Comparison of ENCODE assay signal across 9 cellular contexts in genomic region chr18:69400253-69400975, GRCh38. TPM values are rescaled to one million over a fixed set of nuclear protein-coding genes. Genes with fewer than 3 reads are reported as not detected.
DNase-seq lines count a peak whose midpoint lies in the region; ATAC-seq and TF ChIP-seq lines count a peak whose summit lies in the region.
"Had no signal": no experiment of that assay in that cellular context is flagged by ENCODE, and none has a peak within 500 bp of the region (broad histone marks: within the 10 kb centered on the region; RNA-seq: fewer than 3 reads in every experiment).

TSS of gene DOK6 (plus strand) at chr18:69400888.

- dilution Hi-C loops in mammary epithelial cell (cut with HindIII; ENCODE audit: low sequenced_read_pairs) = no loop called here

- H3K27me3 ChIP-seq in mammary epithelial cell (ENCODE audit: insufficient read depth, low read length) = peaks cover 34% of the 10 kb centered on the region
- peaks cover 57% of the 10 kb centered on the region for H3K27me3 ChIP-seq in iPS-18a (ENCODE audit: control insufficient read depth, insufficient read depth, low read length)
- H3K27me3 ChIP-seq: BLaER1 treated with 17β-estradiol and CSF1 and Interleukin-3, amounts not matched to agents 10 nM and 100 nM had no signal

- peak within 1 kb of the TSS in 2 of 3 experiments; percentile 17 to 28 for H3K4me3 ChIP-seq in mammary epithelial cell (replicated peaks in 1 of 3; ENCODE audit: insufficient read depth in 1 of 3, low read depth in 2 of 3, low read length in 3 of 3)
- peak within 1 kb of the TSS; percentile 85 for H3K4me3 ChIP-seq in iPS-18a (ENCODE audit: low read length)

- H3K4me1 Mint-ChIP-seq in activated CD4-positive, alpha-beta T cell treated with anti-CD3 and anti-CD28 coated beads for 36 hours = peaks cover 11% of the 10 kb centered on the region

- H4K20me1 ChIP-seq in mammary epithelial cell (ENCODE audit: insufficient read depth, low read length) = no peaks in the 10 kb centered on the region
- H4K20me1 ChIP-seq: BLaER1 treated with 17β-estradiol and CSF1 and Interleukin-3, amounts not matched to agents 10 nM and 100 nM had no signal

- DNase-seq in activated CD4-positive, alpha-beta T cell treated with anti-CD3 and anti-CD28 coated beads for 36 hours = peak; percentile 34
- DNase-seq in activated CD4-positive, alpha-beta T cell treated with anti-CD3 and anti-CD28 coated beads, Interleukin-2, amount 50 U/mL, for 4 hours = no peak
- peak; percentile 74 to 81 for DNase-seq in NCI-H524 (lab: John Stamatoyannopoulos, UW)
- peak; percentile 19 for DNase-seq in mammary epithelial cell
- peak; percentile 68 for DNase-seq in sciatic nerve (ENCODE audit: low spot score)

- H3K27ac ChIP-seq in mammary epithelial cell (ENCODE audit: insufficient read depth, low read depth, low read length) (no peak within 1 kb of the TSS), iPS-18a (ENCODE audit: low read length) (no peak within 1 kb of the TSS)
- H3K27ac ChIP-seq: BLaER1 treated with 17β-estradiol and CSF1 and Interleukin-3, amounts not matched to agents 10 nM and 100 nM had no signal

- H3K9me3 Mint-ChIP-seq in activated CD4-positive, alpha-beta T cell treated with anti-CD3 and anti-CD28 coated beads for 36 hours (ENCODE audit: low read depth) = no peaks in the 10 kb centered on the region

- peak within 1 kb of the TSS; percentile 50 for H3K4me3 Mint-ChIP-seq in activated CD4-positive, alpha-beta T cell treated with anti-CD3 and anti-CD28 coated beads for 36 hours

- peaks cover 7% of the 10 kb centered on the region for H3K4me1 ChIP-seq in mammary epithelial cell (ENCODE audit: insufficient read depth, low read length)
- peaks cover 30% of the 10 kb centered on the region for H3K4me1 ChIP-seq in iPS-18a (ENCODE audit: control insufficient read depth, low read depth, low read length)

- peaks cover 53% of the 10 kb centered on the region for H3K27me3 Mint-ChIP-seq in activated CD4-positive, alpha-beta T cell treated with anti-CD3 and anti-CD28 coated beads for 36 hours

- POLR2A ChIA-PET in activated CD4-positive, alpha-beta T cell treated with anti-CD3 and anti-CD28 coated beads for 36 hours (lab: Charles Lee) = no interaction called here

- WGBS in mammary epithelial cell (ENCODE audit: low coverage, missing lambda C conversion rate) = 10% methylated on average over 15 of the region's 79 CpGs

- intact Hi-C loops in activated CD4-positive, alpha-beta T cell treated with anti-CD3 and anti-CD28 coated beads for 36 hours (cut with DNase I, micrococcal nuclease) = no loop called here
- intact Hi-C loops in mammary epithelial cell (cut with micrococcal nuclease) = no loop called here
- intact Hi-C loops in sciatic nerve (cut with DNase I) = no loop called here

- CTCF ChIA-PET in activated CD4-positive, alpha-beta T cell treated with anti-CD3 and anti-CD28 coated beads for 36 hours (lab: Charles Lee) = interaction anchor here (0.6 kb wide), 1 partner anchor 150 kb away, joined by 4 read pairs; no protein-coding TSS in a partner anchor
- CTCF ChIA-PET in mammary epithelial cell (lab: Charles Lee; ENCODE audit: low non-redundant PET) = no interaction called here

- TF ChIP-seq CTCF in mammary epithelial cell (conservative IDR thresholded peaks at IDR 0.05 in 1 of 2, IDR thresholded peaks at IDR 0.05 in 1 of 2; ENCODE audit: extremely low read depth in 1 of 2, insufficient read depth in 1 of 2, low read depth in 1 of 2, low read length in 2 of 2) = no peak

- BruUV-seq in mammary epithelial cell (replicated peaks; lab: Mats Ljungman, UMichigan) = no TSS peak

- no peaks in the 10 kb centered on the region for H3K9me3 ChIP-seq in mammary epithelial cell (replicated peaks; ENCODE audit: insufficient read depth, low read length)
- H3K9me3 ChIP-seq in iPS-18a (ENCODE audit: control insufficient read depth, low read depth, low read length) = no peaks in the 10 kb centered on the region

- no peak for ATAC-seq in activated CD4-positive, alpha-beta T cell treated with anti-CD3 and anti-CD28 coated beads for 36 hours
- peak; percentile 82 for ATAC-seq in sciatic nerve
- ATAC-seq in GM19455 (IDR thresholded peaks at IDR 0.05; ENCODE audit: unreplicated experiment) = no peak
- ATAC-seq in HG02884 (IDR thresholded peaks at IDR 0.05; ENCODE audit: unreplicated experiment) = no peak

- H3K79me2 ChIP-seq in mammary epithelial cell (ENCODE audit: insufficient read depth, low read length) = no peaks in the 10 kb centered on the region

- H3K4me2 ChIP-seq in mammary epithelial cell (ENCODE audit: insufficient read depth, low read depth, low read length) = peak within 1 kb of the TSS; percentile 83
- H3K4me2 ChIP-seq: BLaER1 treated with 17β-estradiol and CSF1 and Interleukin-3, amounts not matched to agents 10 nM and 100 nM had no signal

- peak within 1 kb of the TSS; percentile 64 for H2AFZ ChIP-seq in mammary epithelial cell (ENCODE audit: low read depth, low read length)

- H3K9ac ChIP-seq in mammary epithelial cell (ENCODE audit: insufficient read depth, low read length) (no peak within 1 kb of the TSS), iPS-18a (ENCODE audit: low read length) (peak within 1 kb of the TSS; percentile 59)
- H3K9ac ChIP-seq: BLaER1 treated with 17β-estradiol and CSF1 and Interleukin-3, amounts not matched to agents 10 nM and 100 nM had no signal

- H3K36me3 ChIP-seq in mammary epithelial cell (ENCODE audit: insufficient read depth, low read length) (no peaks in the 10 kb centered on the region), iPS-18a (ENCODE audit: control insufficient read depth, low read depth, low read length) (no peaks in the 10 kb centered on the region)
- H3K36me3 ChIP-seq: BLaER1 treated with 17β-estradiol and CSF1 and Interleukin-3, amounts not matched to agents 10 nM and 100 nM had no signal

- in situ Hi-C loops in mammary epithelial cell (cut with MboI; ENCODE audit: low sequenced_read_pairs in 2 of 2) = no loop called here

- H3K27ac Mint-ChIP-seq in activated CD4-positive, alpha-beta T cell treated with anti-CD3 and anti-CD28 coated beads for 36 hours = no peak within 1 kb of the TSS

- H3K36me3 Mint-ChIP-seq in activated CD4-positive, alpha-beta T cell treated with anti-CD3 and anti-CD28 coated beads for 36 hours (ENCODE audit: low read depth) = no peaks in the 10 kb centered on the region

RNA-seq across cellular contexts. Expression of gene DOK6, which starts in this region (rescaled TPM):
- not detected for total RNA-seq in activated CD4-positive, alpha-beta T cell treated with anti-CD3 and anti-CD28 coated beads for 36 hours
- total RNA-seq in mammary epithelial cell (not detected), sciatic nerve (14.1 TPM)
- polyA plus RNA-seq in mammary epithelial cell = not detected
- polyA minus RNA-seq in mammary epithelial cell = not detected

Comparison
In these comparisons a context has a peak if more than half of its experiments do, and no peak if none do; other contexts are left out.
1. RNA of gene DOK6 (total RNA-seq): 14.1 TPM in sciatic nerve (single experiment); not detected in activated CD4-positive, alpha-beta T cell treated with anti-CD3 and anti-CD28 coated beads for 36 hours and not detected in mammary epithelial cell; every median in the first group is over 10 times any median in the second.
2. Peak in DNase-seq in activated CD4-positive, alpha-beta T cell treated with anti-CD3 and anti-CD28 coated beads for 36 hours; RNA of the gene not detected or under 1 TPM.
3. Peak in DNase-seq, H3K4me3 ChIP-seq and H3K4me2 ChIP-seq in mammary epithelial cell; RNA of the gene not detected or under 1 TPM.
4. DNase-seq: peak in NCI-H524 (2 of 2) and sciatic nerve (single experiment); none in activated CD4-positive, alpha-beta T cell treated with anti-CD3 and anti-CD28 coated beads, Interleukin-2, amount 50 U/mL, for 4 hours (0 of 2).